ENCODE assay signal across 12 cellular contexts in genomic region chr4:3372264-3372932, GRCh38.
DNase-seq lines count a peak whose midpoint lies in the region; ATAC-seq and TF ChIP-seq lines count a peak whose summit lies in the region.
"Had no signal": no experiment of that assay in that cellular context is flagged by ENCODE, and none has a peak within 500 bp of the region (broad histone marks: within the 10 kb centered on the region; RNA-seq: fewer than 3 reads in every experiment).

No MANE protein-coding gene starts in this region.

- H3K9me3 ChIP-seq in neural progenitor cell (ENCODE audit: low read depth), result no peaks in the 10 kb centered on the region
- no peaks in the 10 kb centered on the region for H3K9me3 ChIP-seq in Caco-2

- H3K27me3 Mint-ChIP-seq in neural progenitor cell (ENCODE audit: insufficient read depth, low read depth) (peaks cover 23% of the 10 kb centered on the region), Caco-2 (ENCODE audit: insufficient read depth, unreplicated experiment) (no peaks in the 10 kb centered on the region)

- H3K9ac ChIP-seq in neural progenitor cell, result no peak overlapping the region

- no peaks in the 10 kb centered on the region for H3K9me3 Mint-ChIP-seq in neural progenitor cell
- no peaks in the 10 kb centered on the region for H3K9me3 Mint-ChIP-seq in Caco-2 (ENCODE audit: unreplicated experiment)
- H3K9me3 Mint-ChIP-seq: activated T-cell treated with anti-CD3 and anti-CD28 coated beads, Interleukin-2, amount 50 U/mL, for 24 hours; CD8-positive, alpha-beta T cell had no signal

- ATAC-seq in GM18867 (IDR thresholded peaks at IDR 0.05; ENCODE audit: unreplicated experiment) (peak; percentile 43), HG02852 (IDR thresholded peaks at IDR 0.05; ENCODE audit: unreplicated experiment) (peak; percentile 8)
- ATAC-seq: CD8-positive, alpha-beta T cell had no signal

- peaks cover 27% of the 10 kb centered on the region for H3F3A ChIP-seq in neural progenitor cell (ENCODE audit: low read depth)

- H3K36me3 Mint-ChIP-seq in neural progenitor cell (peaks cover 21% of the 10 kb centered on the region), Caco-2 (ENCODE audit: insufficient read depth, unreplicated experiment) (peaks cover 5% of the 10 kb centered on the region)
- H3K36me3 Mint-ChIP-seq: CD8-positive, alpha-beta T cell had no signal

- peak overlapping the region; percentile 74 for H3K4me2 ChIP-seq in neural progenitor cell
- H3K4me2 ChIP-seq: PC-9 had no signal

- no peak for DNase-seq in neural progenitor cell (ENCODE audit: low spot score)
- DNase-seq in Caco-2, result no peak
- DNase-seq in OCI-M2 (lab: John Stamatoyannopoulos, UW; ENCODE audit: unreplicated experiment), result no peak
- no peak for DNase-seq in OCI-M1 (lab: John Stamatoyannopoulos, UW)
- DNase-seq: activated CD4-positive, CD25-positive, alpha-beta regulatory T cell treated with anti-CD3 and anti-CD28 coated beads, Interleukin-2, amount 50 U/mL, for 72 hours; activated T-cell treated with anti-CD3 and anti-CD28 coated beads, Interleukin-2, amount 50 U/mL, for 24 hours; NCI-H2171; PC-9 had no signal

- H3K27ac Mint-ChIP-seq in neural progenitor cell, result no peak overlapping the region
- H3K27ac Mint-ChIP-seq in Caco-2 (ENCODE audit: unreplicated experiment), result no peak overlapping the region
- H3K27ac Mint-ChIP-seq: activated T-cell treated with anti-CD3 and anti-CD28 coated beads, Interleukin-2, amount 50 U/mL, for 24 hours; CD8-positive, alpha-beta T cell had no signal

- no peaks in the 10 kb centered on the region for H3K36me3 ChIP-seq in neural progenitor cell
- H3K36me3 ChIP-seq in Caco-2 (ENCODE audit: control insufficient read depth, insufficient read depth, low read length), result no peaks in the 10 kb centered on the region; the same call in 1 of the 2 replicates

- POLR2A ChIA-PET in Caco-2 (lab: Charles Lee), result no interaction called here

- H3K4me3 ChIP-seq in neural progenitor cell (no peak overlapping the region), Caco-2 (ENCODE audit: low read depth, low read length) (no peak overlapping the region)
- H3K4me3 ChIP-seq: PC-9 had no signal

- peaks cover 50% of the 10 kb centered on the region for H4K20me1 ChIP-seq in neural progenitor cell (ENCODE audit: low read depth)

- H3K4me3 Mint-ChIP-seq in neural progenitor cell, result peak overlapping the region; percentile 21
- H3K4me3 Mint-ChIP-seq in Caco-2 (ENCODE audit: unreplicated experiment), result no peak overlapping the region
- H3K4me3 Mint-ChIP-seq: activated T-cell treated with anti-CD3 and anti-CD28 coated beads, Interleukin-2, amount 50 U/mL, for 24 hours had no signal

- intact Hi-C loops in Caco-2 (cut with micrococcal nuclease; ENCODE audit: unreplicated experiment), result no loop called here

- peaks cover 39% of the 10 kb centered on the region for H3K4me1 ChIP-seq in neural progenitor cell
- no peaks in the 10 kb centered on the region for H3K4me1 ChIP-seq in Caco-2

- CTCF ChIA-PET in Caco-2 (lab: Charles Lee), result no interaction called here

- no peak overlapping the region for H2AFZ ChIP-seq in neural progenitor cell (replicated peaks)
- H2AFZ ChIP-seq: PC-9 had no signal

- peaks cover 17% of the 10 kb centered on the region for H3K79me2 ChIP-seq in neural progenitor cell (ENCODE audit: low read depth)

- BruUV-seq in Caco-2 (replicated peaks; lab: Mats Ljungman, UMichigan), result no TSS peak

- H3K27me3 ChIP-seq in neural progenitor cell (peaks cover 8% of the 10 kb centered on the region), Caco-2 (replicated peaks; ENCODE audit: control insufficient read depth, insufficient read depth, low read length) (no peaks in the 10 kb centered on the region)

- TF ChIP-seq CTCF in neural progenitor cell (IDR thresholded peaks at IDR 0.05), result no peak
- no peak for TF ChIP-seq CTCF in Caco-2 (IDR thresholded peaks at IDR 0.05; ENCODE audit: insufficient read depth in 1 of 2, low read depth in 1 of 2, low read length in 1 of 2, severe bottlenecking in 1 of 2, unreplicated experiment in 1 of 2)

- H3K27ac ChIP-seq in cingulate gyrus (ENCODE audit: low read depth, low read length) (peak overlapping the region; percentile 4), neural progenitor cell (no peak overlapping the region)
- H3K27ac ChIP-seq: PC-9 had no signal

- peaks cover 59% of the 10 kb centered on the region for H3K4me1 Mint-ChIP-seq in neural progenitor cell
- H3K4me1 Mint-ChIP-seq in Caco-2 (ENCODE audit: low read depth, unreplicated experiment), result peaks cover 7% of the 10 kb centered on the region
